In genomic region chr5:140558542-140558941, GRCh38 we compare ENCODE assay signal across 15 cellular contexts. TPM values are rescaled to one million over a fixed set of nuclear protein-coding genes. Genes with fewer than 3 reads are reported as not detected.
DNase-seq lines count a peak whose midpoint lies in the region; ATAC-seq and TF ChIP-seq lines count a peak whose summit lies in the region.
"Had no signal": no experiment of that assay in that cellular context is flagged by ENCODE, and none has a peak within 500 bp of the region (broad histone marks: within the 10 kb centered on the region; RNA-seq: fewer than 3 reads in every experiment).

No MANE protein-coding gene starts in this region.

- peak overlapping the region; percentile 93 for H3K27ac Mint-ChIP-seq in activated naive CD4-positive, alpha-beta T cell treated with anti-CD3 and anti-CD28 coated beads for 36 hours
- H3K27ac Mint-ChIP-seq in naive thymus-derived CD4-positive, alpha-beta T cell, result peak overlapping the region in 5 of 9 donors; percentile 85 to 96 (median 96)

- peaks cover 16% of the 10 kb centered on the region for H3K36me3 Mint-ChIP-seq in activated naive CD4-positive, alpha-beta T cell treated with anti-CD3 and anti-CD28 coated beads for 36 hours (ENCODE audit: low read depth)
- H3K36me3 Mint-ChIP-seq in naive thymus-derived CD4-positive, alpha-beta T cell, result peaks cover 0 to 27% (median 5%) of the 10 kb centered on the region in 5 donors

- H4K20me1 ChIP-seq in PC-3 (ENCODE audit: low read length), result no peaks in the 10 kb centered on the region

- H3K4me2 ChIP-seq in PC-3 (ENCODE audit: low read length), result no peak overlapping the region

- peaks cover 32% of the 10 kb centered on the region for H3K4me1 ChIP-seq in adipocyte (ENCODE audit: control insufficient read depth, insufficient read depth, low read length)
- H3K4me1 ChIP-seq in naive thymus-derived CD4-positive, alpha-beta T cell (ENCODE audit: control insufficient read depth in 2 of 2, insufficient read depth in 2 of 2, low read length in 2 of 2), result peaks cover 17 to 26% of the 10 kb centered on the region in 2 donors
- H3K4me1 ChIP-seq in thoracic aorta (ENCODE audit: control insufficient read depth in 1 of 2, low read depth in 2 of 2), result peaks cover 20 to 48% of the 10 kb centered on the region in 2 donors
- H3K4me1 ChIP-seq in PC-3 (ENCODE audit: insufficient read depth, low read length), result peaks cover 33% of the 10 kb centered on the region
- H3K4me1 ChIP-seq in right atrium auricular region, result peaks cover 0 to 44% of the 10 kb centered on the region in 2 donors

- H3K9ac ChIP-seq in adipocyte (ENCODE audit: low read length) (peak overlapping the region; percentile 96), PC-3 (ENCODE audit: low read length) (no peak overlapping the region)

- H3K27me3 ChIP-seq in adipocyte (replicated peaks; ENCODE audit: control insufficient read depth, insufficient read depth, low read length), result no peaks in the 10 kb centered on the region
- no peaks in the 10 kb centered on the region for H3K27me3 ChIP-seq in naive thymus-derived CD4-positive, alpha-beta T cell (ENCODE audit: control insufficient read depth in 2 of 2, insufficient read depth in 2 of 2, low read length in 2 of 2)
- no peaks in the 10 kb centered on the region for H3K27me3 ChIP-seq in thoracic aorta (replicated peaks; ENCODE audit: insufficient read depth)
- no peaks in the 10 kb centered on the region for H3K27me3 ChIP-seq in PC-3 (ENCODE audit: low read length)
- H3K27me3 ChIP-seq in right atrium auricular region, result no peaks in the 10 kb centered on the region
- H3K27me3 ChIP-seq: transverse colon had no signal

- no peaks in the 10 kb centered on the region for H3K9me3 ChIP-seq in adipocyte (ENCODE audit: control insufficient read depth, low read length)
- no peaks in the 10 kb centered on the region for H3K9me3 ChIP-seq in naive thymus-derived CD4-positive, alpha-beta T cell (ENCODE audit: control insufficient read depth in 2 of 3, low read length in 3 of 3)
- H3K9me3 ChIP-seq in thoracic aorta, result no peaks in the 10 kb centered on the region
- no peaks in the 10 kb centered on the region for H3K9me3 ChIP-seq in PC-3 (ENCODE audit: low read length)
- H3K9me3 ChIP-seq in right atrium auricular region, result no peaks in the 10 kb centered on the region
- H3K9me3 ChIP-seq: transverse colon had no signal

- no peaks in the 10 kb centered on the region for H3K27me3 Mint-ChIP-seq in activated naive CD4-positive, alpha-beta T cell treated with anti-CD3 and anti-CD28 coated beads for 36 hours (ENCODE audit: low read depth)
- no peaks in the 10 kb centered on the region for H3K27me3 Mint-ChIP-seq in naive thymus-derived CD4-positive, alpha-beta T cell

- H3K9me2 ChIP-seq in PC-3 (replicated peaks; ENCODE audit: low read length), result no peaks in the 10 kb centered on the region

- no peaks in the 10 kb centered on the region for H3K9me3 Mint-ChIP-seq in activated naive CD4-positive, alpha-beta T cell treated with anti-CD3 and anti-CD28 coated beads for 36 hours
- peaks cover 0 to 4% (median 0%) of the 10 kb centered on the region in 11 donors for H3K9me3 Mint-ChIP-seq in naive thymus-derived CD4-positive, alpha-beta T cell

- POLR2A ChIA-PET in naive thymus-derived CD4-positive, alpha-beta T cell (lab: Charles Lee), result interaction anchor here (1.7 to 16.3 kb wide), 2 partner anchors 9 to 158 kb away, joined by 4 to 248 read pairs; partner anchors contain the start of gene EIF4EBP3
- POLR2A ChIA-PET in PC-3 (lab: Charles Lee; ENCODE audit: unreplicated experiment), result interaction anchor here (0.6 kb wide), 2 partner anchors 89 kb away, joined by 3 read pairs; partner anchors contain the start of genes IK and NDUFA2

- in situ Hi-C loops in G401 (cut with HindIII; ENCODE audit: low sequenced_read_pairs), result no loop called here

- intact Hi-C loops in activated naive CD4-positive, alpha-beta T cell treated with anti-CD3 and anti-CD28 coated beads for 36 hours (cut with micrococcal nuclease), result loop anchor here (10.0 kb wide), 1 partner anchor 1264 kb away; the partner anchor contains the start of gene MATR3
- intact Hi-C loops in naive thymus-derived CD4-positive, alpha-beta T cell (cut with micrococcal nuclease), result loop anchor here in 1 of 2 donors (5.0 kb wide), 1 partner anchor 446 kb away; the partner anchor contains the start of gene PURA
- intact Hi-C loops in PC-3 (cut with micrococcal nuclease), result no loop called here

- H3K4me3 ChIP-seq in adipocyte (ENCODE audit: low read length) (no peak overlapping the region), thoracic aorta (no peak overlapping the region), PC-3 (ENCODE audit: low read length) (no peak overlapping the region), right atrium auricular region (no peak overlapping the region)
- no peak overlapping the region for H3K4me3 ChIP-seq in naive thymus-derived CD4-positive, alpha-beta T cell (ENCODE audit: low read length)
- H3K4me3 ChIP-seq: transverse colon had no signal

- no peak overlapping the region for H3K4me3 Mint-ChIP-seq in activated naive CD4-positive, alpha-beta T cell treated with anti-CD3 and anti-CD28 coated beads for 36 hours
- peak overlapping the region in 1 of 10 donors; percentile 92 for H3K4me3 Mint-ChIP-seq in naive thymus-derived CD4-positive, alpha-beta T cell

- H3K4me1 Mint-ChIP-seq in activated naive CD4-positive, alpha-beta T cell treated with anti-CD3 and anti-CD28 coated beads for 36 hours (ENCODE audit: low read depth), result peaks cover 43% of the 10 kb centered on the region
- H3K4me1 Mint-ChIP-seq in naive thymus-derived CD4-positive, alpha-beta T cell, result peaks cover 40 to 66% (median 52%) of the 10 kb centered on the region in 7 donors

- peaks cover 39% of the 10 kb centered on the region for H3K79me2 ChIP-seq in PC-3 (ENCODE audit: low read length)

- BruUV-seq in PC-3 (replicated peaks; lab: Mats Ljungman, UMichigan), result no TSS peak

- no peak for ATAC-seq in naive thymus-derived CD4-positive, alpha-beta T cell
- ATAC-seq in thoracic aorta (ENCODE audit: insufficient number of reproducible peaks, low FRiP score, low read depth) (no peak), PC-3 (no peak)
- ATAC-seq: left lobe of liver had no signal

- H3K36me3 ChIP-seq in adipocyte (ENCODE audit: control insufficient read depth, insufficient read depth, low read length, severe bottlenecking), result peaks cover 13% of the 10 kb centered on the region
- peaks cover 0 to 16% (median 0%) of the 10 kb centered on the region in 3 experiments for H3K36me3 ChIP-seq in naive thymus-derived CD4-positive, alpha-beta T cell (ENCODE audit: control insufficient read depth in 2 of 3, insufficient read depth in 3 of 3, low read length in 3 of 3)
- H3K36me3 ChIP-seq in thoracic aorta, result no peaks in the 10 kb centered on the region
- no peaks in the 10 kb centered on the region for H3K36me3 ChIP-seq in PC-3 (ENCODE audit: low read depth, low read length)
- no peaks in the 10 kb centered on the region for H3K36me3 ChIP-seq in right atrium auricular region
- H3K36me3 ChIP-seq: transverse colon had no signal

- no peaks in the 10 kb centered on the region for H3F3A ChIP-seq in PC-3 (ENCODE audit: low read length, unreplicated experiment)

- TF ChIP-seq CTCF in thoracic aorta (IDR thresholded peaks at IDR 0.05) (no peak), PC-3 (conservative IDR thresholded peaks at IDR 0.05; ENCODE audit: low read depth, low read length) (no peak), right atrium auricular region (IDR thresholded peaks at IDR 0.05) (no peak)

- DNase-seq in activated naive CD4-positive, alpha-beta T cell treated with anti-CD3 and anti-CD28 coated beads for 36 hours, result no peak
- no peak for DNase-seq in activated naive CD4-positive, alpha-beta T cell (lab: John Stamatoyannopoulos, UW)
- DNase-seq in adipocyte (ENCODE audit: low read depth) (no peak), thoracic aorta (ENCODE audit: low spot score) (no peak), G401 (ENCODE audit: low spot score) (no peak), PC-3 (no peak), right atrium auricular region (ENCODE audit: low spot score) (no peak)
- no peak for DNase-seq in naive thymus-derived CD4-positive, alpha-beta T cell
- DNase-seq: effector CD8-positive, alpha-beta T cell; KBM-7; stimulated activated CD4-positive, alpha-beta T cell treated with anti-CD3 and anti-CD28 coated beads, Interleukin-2, amount 100 ng/mL, for 24 hours; transverse colon had no signal

- H2AFZ ChIP-seq in PC-3 (ENCODE audit: low read length), result no peak overlapping the region

- H3K27ac ChIP-seq in naive thymus-derived CD4-positive, alpha-beta T cell (ENCODE audit: low read depth, low read length), result no peak overlapping the region
- H3K27ac ChIP-seq in thoracic aorta (peak overlapping the region; percentile 83 to 87), PC-3 (ENCODE audit: low read length) (no peak overlapping the region), right atrium auricular region (peak overlapping the region in 1 of 2 donors; percentile 95)

- CTCF ChIA-PET in activated naive CD4-positive, alpha-beta T cell treated with anti-CD3 and anti-CD28 coated beads for 36 hours (lab: Charles Lee), result interaction anchor here (1.6 to 3.0 kb wide), 2 partner anchors 11 to 74 kb away, joined by 4 to 17 read pairs; partner anchors contain the start of genes CD14 and EIF4EBP3
- CTCF ChIA-PET in naive thymus-derived CD4-positive, alpha-beta T cell (lab: Charles Lee), result interaction anchor here (1.0 kb wide), 2 partner anchors 11 to 161 kb away, joined by 3 read pairs; partner anchors contain the start of gene EIF4EBP3
- CTCF ChIA-PET in PC-3 (lab: Charles Lee), result no interaction called here

RNA-seq across cellular contexts. Expression of gene SRA1, which starts 1.3 kb away (rescaled TPM):
- 10 to 100 TPM; 38.0 to 39.6 TPM for total RNA-seq in activated naive CD4-positive, alpha-beta T cell treated with anti-CD3 and anti-CD28 coated beads for 36 hours
- 10 to 100 TPM; 23.8 to 45.5 (median 34.0) TPM for total RNA-seq in naive thymus-derived CD4-positive, alpha-beta T cell
- 10 to 100 TPM; 31.1 to 34.4 TPM for polyA plus RNA-seq in naive thymus-derived CD4-positive, alpha-beta T cell
- total RNA-seq in thoracic aorta (10 to 100 TPM; 29.6 to 34.3 TPM), PC-3 (2014; rRNA removed) (48.6 and 55.8 TPM in 2 replicates), right atrium auricular region (10 to 100 TPM; 24.6 to 27.9 TPM)
- total RNA-seq in G401 (2014; rRNA removed; shearing (Covaris generic)), result 50.9 and 53.8 TPM in 2 replicates

RNA-seq across cellular contexts. Expression of gene APBB3, which starts 5.9 kb away (rescaled TPM):
- total RNA-seq in activated naive CD4-positive, alpha-beta T cell treated with anti-CD3 and anti-CD28 coated beads for 36 hours, result 10 to 100 TPM; 15.4 to 16.5 TPM
- total RNA-seq in naive thymus-derived CD4-positive, alpha-beta T cell, result 10 to 100 TPM; 37.9 to 77.8 (median 72.4) TPM
- 1 to 10 TPM; 6.3 to 6.8 TPM for polyA plus RNA-seq in naive thymus-derived CD4-positive, alpha-beta T cell
- total RNA-seq in thoracic aorta, result 10 to 100 TPM; 31.3 to 34.9 TPM
- 11.6 and 27.4 TPM in 2 replicates for total RNA-seq in G401 (2014; rRNA removed; shearing (Covaris generic))
- 11.4 and 13.6 TPM in 2 replicates for total RNA-seq in PC-3 (2014; rRNA removed)
- total RNA-seq in right atrium auricular region, result 1 to 10 TPM; 7.4 to 8.3 TPM

RNA-seq across cellular contexts. Expression of gene SLC35A4, which starts 6.1 kb away (rescaled TPM):
- 10 to 100 TPM; 57.1 to 60.1 TPM for total RNA-seq in activated naive CD4-positive, alpha-beta T cell treated with anti-CD3 and anti-CD28 coated beads for 36 hours
- total RNA-seq in naive thymus-derived CD4-positive, alpha-beta T cell, result 10 to 100 TPM; 40.4 to 90.1 (median 52.4) TPM
- polyA plus RNA-seq in naive thymus-derived CD4-positive, alpha-beta T cell, result 100 to 1,000 TPM; 112 to 142 TPM
- total RNA-seq in thoracic aorta (10 to 100 TPM; 21.7 to 40.2 TPM), PC-3 (2014; rRNA removed) (25.0 and 29.1 TPM in 2 replicates), right atrium auricular region (10 to 100 TPM; 47.4 to 63.9 TPM)
- total RNA-seq in G401 (2014; rRNA removed; shearing (Covaris generic)), result 24.4 and 44.6 TPM in 2 replicates

RNA-seq across cellular contexts. Expression of gene EIF4EBP3, which starts 11.1 kb away (rescaled TPM):
- 10 to 100 TPM; 27.2 to 28.5 TPM for total RNA-seq in activated naive CD4-positive, alpha-beta T cell treated with anti-CD3 and anti-CD28 coated beads for 36 hours
- total RNA-seq in naive thymus-derived CD4-positive, alpha-beta T cell, result 10 to 100 TPM; 12.5 to 19.5 (median 16.2) TPM
- polyA plus RNA-seq in naive thymus-derived CD4-positive, alpha-beta T cell, result 10 to 100 TPM; 61.7 to 80.8 TPM
- total RNA-seq in thoracic aorta (1 to 10 TPM in 1 of 2 donors, not detected in 1; 6.0 TPM), PC-3 (2014; rRNA removed) (not detected in 2 replicates), right atrium auricular region (10 to 100 TPM; 12.8 to 16.8 TPM)
- 1.3 TPM in 1 of 2 replicates, not detected in the other for total RNA-seq in G401 (2014; rRNA removed; shearing (Covaris generic))
- total RNA-seq: H4, myocyte had no signal

Comparison
In these comparisons a context has a peak if more than half of its experiments do, and no peak if none do; other contexts are left out.
1. H3K27ac ChIP-seq: peak in thoracic aorta (2 of 2); none in naive thymus-derived CD4-positive, alpha-beta T cell (single experiment) and PC-3 (single experiment).